11 cellular contexts compared by ENCODE assay signal in the genomic region with DNA sequence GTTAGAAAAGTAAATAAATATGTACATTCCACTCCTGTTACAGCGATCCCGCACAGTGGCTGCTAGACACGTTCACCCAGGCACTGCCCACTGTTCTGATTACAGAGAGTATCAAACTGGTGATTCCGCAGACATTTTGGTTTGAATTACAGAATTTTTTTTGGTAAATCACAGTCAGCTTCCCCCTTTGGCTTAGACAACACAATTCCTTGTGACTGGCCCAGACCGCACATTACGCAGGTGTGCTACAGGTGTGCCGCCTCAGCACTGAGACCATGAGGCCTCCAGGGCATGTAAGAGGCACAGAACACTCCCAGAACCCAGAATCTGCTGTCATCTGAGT.
A peak's percentile ranks its signal among the peaks of the same experiment; 100 is the strongest.
DNase-seq lines count a peak whose midpoint lies in the region; ATAC-seq and TF ChIP-seq lines count a peak whose summit lies in the region.
"Had no signal": no experiment of that assay in that cellular context is flagged by ENCODE, and none has a peak within 500 bp of the region (broad histone marks: within the 10 kb centered on the region; RNA-seq: fewer than 3 reads in every experiment).

No MANE protein-coding gene starts in this region.

- no peaks in the 10 kb centered on the region for H3K79me2 ChIP-seq in GM23338 (replicated peaks; ENCODE audit: insufficient read depth)
- no peaks in the 10 kb centered on the region for H3K79me2 ChIP-seq in PC-9 (ENCODE audit: low read depth)

- H4K20me1 ChIP-seq in GM23338 (replicated peaks; ENCODE audit: insufficient read depth) (no peaks in the 10 kb centered on the region), PC-9 (ENCODE audit: insufficient read depth) (no peaks in the 10 kb centered on the region)

- peaks cover 7% of the 10 kb centered on the region; the same call in 1 of the 3 replicates for H3K9me3 Mint-ChIP-seq in GM23338
- H3K9me3 Mint-ChIP-seq in endothelial cell (ENCODE audit: unreplicated experiment): no peaks in the 10 kb centered on the region

- H3K9me3 ChIP-seq in PC-9 (ENCODE audit: insufficient read depth, low read depth) (no peaks in the 10 kb centered on the region; the same call in 1 of the 2 replicates), prostate gland (no peaks in the 10 kb centered on the region), testis (no peaks in the 10 kb centered on the region)

- TF ChIP-seq CTCF in GM23338 (conservative IDR thresholded peaks at IDR 0.05; ENCODE audit: low read depth in 2 of 2): no peak
- no peak for TF ChIP-seq CTCF in PC-9 (conservative IDR thresholded peaks at IDR 0.05)
- no peak for TF ChIP-seq CTCF in endothelial cell (IDR thresholded peaks at IDR 0.05; ENCODE audit: unreplicated experiment)
- TF ChIP-seq CTCF in prostate gland (IDR thresholded peaks at IDR 0.05): no peak
- no peak for TF ChIP-seq CTCF in testis (IDR thresholded peaks at IDR 0.05)

- WGBS in prostate gland: 34% methylated on average over 7 of the region's 7 CpGs
- 89 to 91% methylated on average over 7 of the region's 7 CpGs for WGBS in testis, 2 donors

- H3K27me3 ChIP-seq in GM23338 (ENCODE audit: insufficient read depth): no peaks in the 10 kb centered on the region
- peaks cover 18% of the 10 kb centered on the region; the same call in 1 of the 2 replicates for H3K27me3 ChIP-seq in PC-9 (ENCODE audit: insufficient read depth, low read depth)
- H3K27me3 ChIP-seq in prostate gland (replicated peaks; ENCODE audit: insufficient read depth): no peaks in the 10 kb centered on the region
- no peaks in the 10 kb centered on the region for H3K27me3 ChIP-seq in testis
- H3K27me3 ChIP-seq: body of pancreas had no signal

- POLR2A ChIA-PET in PC-9 (lab: Charles Lee; ENCODE audit: unreplicated experiment): no interaction called here

- H3K4me2 ChIP-seq in GM23338 (no peak overlapping the region), PC-9 (peak overlapping the region; percentile 55)

- no peak overlapping the region for H3K27ac Mint-ChIP-seq in GM23338
- peak overlapping the region; percentile 44 for H3K27ac Mint-ChIP-seq in endothelial cell (ENCODE audit: unreplicated experiment)

- DNase-seq in GM23338 (ENCODE audit: low spot score) (no peak), PC-9 (peak; percentile 67 to 96), endothelial cell (ENCODE audit: low spot score) (no peak), prostate gland (ENCODE audit: low spot score) (peak; percentile 79), testis (no peak), T-helper 2 cell (no peak), COLO829 (ENCODE audit: low spot score) (no peak)
- DNase-seq: body of pancreas, KBM-7, NCI-H2227 treated with DMSO at 0.1 percent for 48 hours had no signal

- H3K9me2 ChIP-seq in GM23338 (ENCODE audit: insufficient read depth): no peaks in the 10 kb centered on the region
- H3K9me2 ChIP-seq in PC-9 (ENCODE audit: insufficient read depth): no peaks in the 10 kb centered on the region

- no peak for ATAC-seq in GM23338
- ATAC-seq in HG02623 (IDR thresholded peaks at IDR 0.05; ENCODE audit: unreplicated experiment): no peak
- ATAC-seq: body of pancreas had no signal

- H3K4me3 ChIP-seq in GM23338 (no peak overlapping the region), PC-9 (no peak overlapping the region), prostate gland (no peak overlapping the region), testis (no peak overlapping the region)
- H3K4me3 ChIP-seq: body of pancreas had no signal

- TF ChIP-seq POLR2A in prostate gland (IDR thresholded peaks at IDR 0.05) (no peak), testis (IDR thresholded peaks at IDR 0.05) (no peak)

- 0 out of 2 replicates have a peak overlapping the region, but pooled peaks have one; percentile 30 for H3K27ac ChIP-seq in GM23338 (ENCODE audit: low read depth)
- peak overlapping the region; percentile 81 for H3K27ac ChIP-seq in PC-9
- H3K27ac ChIP-seq in prostate gland: peak overlapping the region; percentile 77 to 79
- no peak overlapping the region for H3K27ac ChIP-seq in testis
- H3K27ac ChIP-seq: body of pancreas had no signal

- H3K4me1 ChIP-seq in GM23338 (ENCODE audit: insufficient read depth): peaks cover 7% of the 10 kb centered on the region; the same call in 1 of the 2 replicates
- peaks cover 77% of the 10 kb centered on the region for H3K4me1 ChIP-seq in PC-9 (replicated peaks; ENCODE audit: insufficient read depth)
- peaks cover 16% of the 10 kb centered on the region for H3K4me1 ChIP-seq in prostate gland (replicated peaks)
- H3K4me1 ChIP-seq in testis: no peaks in the 10 kb centered on the region
- H3K4me1 ChIP-seq: body of pancreas had no signal

- BruUV-seq in PC-9 (replicated peaks; lab: Mats Ljungman, UMichigan): no TSS peak

- H3K36me3 Mint-ChIP-seq in GM23338 (ENCODE audit: low read depth) (peaks cover 70% of the 10 kb centered on the region), endothelial cell (ENCODE audit: low read depth, unreplicated experiment) (peaks cover 52% of the 10 kb centered on the region)

- H3K27me3 Mint-ChIP-seq in GM23338 (ENCODE audit: insufficient read depth, low read depth, poor library complexity) (peaks cover 4% of the 10 kb centered on the region), endothelial cell (ENCODE audit: unreplicated experiment) (peaks cover 6% of the 10 kb centered on the region)

- H3K36me3 ChIP-seq in GM23338 (ENCODE audit: insufficient read depth) (peaks cover 7% of the 10 kb centered on the region), PC-9 (ENCODE audit: low read depth) (peaks cover 11% of the 10 kb centered on the region; the same call in 1 of the 2 replicates), prostate gland (no peaks in the 10 kb centered on the region), testis (ENCODE audit: low read depth, missing control alignments) (no peaks in the 10 kb centered on the region)

- H3K4me1 Mint-ChIP-seq in GM23338 (peaks cover 13% of the 10 kb centered on the region), endothelial cell (ENCODE audit: unreplicated experiment) (no peaks in the 10 kb centered on the region)

- H3K4me3 Mint-ChIP-seq in GM23338: no peak overlapping the region
- H3K4me3 Mint-ChIP-seq in endothelial cell (ENCODE audit: unreplicated experiment): no peak overlapping the region

- intact Hi-C loops in PC-9 (cut with micrococcal nuclease; ENCODE audit: unreplicated experiment) (loop anchor here (2.0 kb wide), 1 partner anchor 45 kb away; no protein-coding TSS in a partner anchor), prostate gland (cut with DNase I) (no loop called here), testis (cut with DNase I; ENCODE audit: low total_unique reads) (no loop called here)

- H3F3A ChIP-seq in GM23338 (replicated peaks; ENCODE audit: low read depth) (no peaks in the 10 kb centered on the region), PC-9 (ENCODE audit: insufficient read depth, low read depth) (peaks cover 52% of the 10 kb centered on the region)

- H2AFZ ChIP-seq in GM23338 (no peak overlapping the region), PC-9 (no peak overlapping the region)

- CTCF ChIA-PET in PC-9 (lab: Charles Lee): interaction anchor here (0.6 kb wide), 1 partner anchor 77 kb away, joined by 3 read pairs; no protein-coding TSS in a partner anchor

TF ChIP-seq in GM23338, 12 proteins besides CTCF, POLR2A, EP300 and RAD21:
- no peak for TF ChIP-seq CREB1 (CRISPR knock-in tag; IDR thresholded peaks at IDR 0.05; ENCODE audit: low read depth)

Comparison
In these comparisons a context has a peak if more than half of its experiments do, and no peak if none do; other contexts are left out.
1. DNase-seq: peak in PC-9 (2 of 2) and prostate gland (single experiment); none in GM23338 (single experiment), endothelial cell (single experiment), testis (single experiment), T-helper 2 cell (0 of 5) and COLO829 (single experiment).
2. H3K27ac ChIP-seq: peak in GM23338 (single experiment), PC-9 (single experiment) and prostate gland (2 of 2); none in testis (0 of 2).